15 cellular contexts compared by ENCODE assay signal in the genomic region with DNA sequence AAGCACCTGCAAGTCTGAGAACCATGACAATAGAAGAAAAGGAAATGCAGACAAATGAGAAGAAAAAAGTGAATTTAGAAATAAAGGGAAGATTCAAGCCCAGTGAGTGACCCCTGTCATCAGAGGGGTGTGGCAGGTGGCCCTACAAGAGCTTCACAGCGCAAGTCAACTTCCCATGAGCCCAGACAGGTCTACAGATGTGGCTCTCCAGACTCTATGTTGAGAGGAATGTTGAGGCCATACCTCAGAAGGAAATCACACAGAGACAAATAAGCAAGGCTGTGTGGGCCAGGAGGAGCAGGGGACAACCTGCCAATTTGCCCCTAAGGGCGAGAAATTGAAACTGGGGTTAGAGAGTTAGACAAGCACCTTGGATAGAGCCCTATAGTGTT.
A peak's percentile ranks its signal among the peaks of the same experiment; 100 is the strongest.
DNase-seq lines count a peak whose midpoint lies in the region; ATAC-seq and TF ChIP-seq lines count a peak whose summit lies in the region.
"Had no signal": no experiment of that assay in that cellular context is flagged by ENCODE, and none has a peak within 500 bp of the region (broad histone marks: within the 10 kb centered on the region; RNA-seq: fewer than 3 reads in every experiment).

No MANE protein-coding gene starts in this region.

- intact Hi-C loops in mucosa of descending colon (cut with DNase I, micrococcal nuclease): no loop called here

- peak; percentile 17 for ATAC-seq in GM21381 (IDR thresholded peaks at IDR 0.05; ENCODE audit: unreplicated experiment)
- peak; percentile 11 for ATAC-seq in HG03432 (IDR thresholded peaks at IDR 0.05; ENCODE audit: unreplicated experiment)
- no peak for ATAC-seq in central memory CD8-positive, alpha-beta T cell (replicated peaks; ENCODE audit: extremely low read depth, poor library complexity, severe bottlenecking)
- ATAC-seq in mucosa of descending colon: no peak

- peak overlapping the region; percentile 42 for H3K27ac Mint-ChIP-seq in central memory CD8-positive, alpha-beta T cell (ENCODE audit: low read depth)
- H3K27ac Mint-ChIP-seq in CD8-positive, alpha-beta memory T cell: peak overlapping the region in 2 of 8 donors; percentile 48 to 75
- H3K27ac Mint-ChIP-seq: activated B cell treated with CpG ODN at 0.5 μM for 24 hours had no signal

- CTCF ChIA-PET in CD8-positive, alpha-beta memory T cell (lab: Charles Lee): interaction anchor here (1.0 kb wide), 1 partner anchor 13 kb away, joined by 3 read pairs; no protein-coding TSS in a partner anchor

- no peaks in the 10 kb centered on the region for H3K36me3 ChIP-seq in CD8-positive, alpha-beta memory T cell (ENCODE audit: insufficient read depth, low read length)
- no peaks in the 10 kb centered on the region for H3K36me3 ChIP-seq in mucosa of descending colon (ENCODE audit: low read depth)

- H3K27me3 Mint-ChIP-seq in central memory CD8-positive, alpha-beta T cell: no peaks in the 10 kb centered on the region
- peaks cover 0 to 1% of the 10 kb centered on the region in 2 donors for H3K27me3 Mint-ChIP-seq in CD8-positive, alpha-beta memory T cell

- H3K9me3 Mint-ChIP-seq in central memory CD8-positive, alpha-beta T cell: no peaks in the 10 kb centered on the region
- no peaks in the 10 kb centered on the region for H3K9me3 Mint-ChIP-seq in CD8-positive, alpha-beta memory T cell
- H3K9me3 Mint-ChIP-seq: activated B cell treated with CpG ODN at 0.5 μM for 24 hours had no signal

- peaks cover 22% of the 10 kb centered on the region for H3K4me1 Mint-ChIP-seq in central memory CD8-positive, alpha-beta T cell
- peaks cover 15 to 26% (median 21%) of the 10 kb centered on the region in 3 donors for H3K4me1 Mint-ChIP-seq in CD8-positive, alpha-beta memory T cell

- H3K27ac ChIP-seq in CD8-positive, alpha-beta memory T cell (ENCODE audit: low read depth, low read length): no peak overlapping the region
- H3K27ac ChIP-seq: hepatocyte had no signal

- POLR2A ChIA-PET in CD8-positive, alpha-beta memory T cell (lab: Charles Lee): no interaction called here

- DNase-seq in CD1c-positive myeloid dendritic cell (ENCODE audit: extremely low spot score) (peak; percentile 8), EL (no peak), mucosa of descending colon (no peak), NCI-H1436 (lab: John Stamatoyannopoulos, UW) (no peak)
- DNase-seq in central memory CD8-positive, alpha-beta T cell (ENCODE audit: low spot score in 2 of 2): no peak
- no peak for DNase-seq in CD8-positive, alpha-beta memory T cell
- DNase-seq: activated B cell treated with CpG ODN at 0.5 μM for 24 hours, dermis blood vessel endothelial cell, DMS153, left colon, NCI-H1417, NCI-H510A had no signal

- H3K4me1 ChIP-seq in CD8-positive, alpha-beta memory T cell (ENCODE audit: insufficient read depth, low read length): peaks cover 12% of the 10 kb centered on the region
- no peaks in the 10 kb centered on the region for H3K4me1 ChIP-seq in mucosa of descending colon (ENCODE audit: low read depth)

- no peak overlapping the region for H3K4me3 ChIP-seq in CD8-positive, alpha-beta memory T cell (ENCODE audit: low read length)
- no peak overlapping the region for H3K4me3 ChIP-seq in mucosa of descending colon
- H3K4me3 ChIP-seq: hepatocyte had no signal

- H3K36me3 Mint-ChIP-seq in central memory CD8-positive, alpha-beta T cell (ENCODE audit: insufficient read depth): peaks cover 2% of the 10 kb centered on the region
- H3K36me3 Mint-ChIP-seq in CD8-positive, alpha-beta memory T cell: no peaks in the 10 kb centered on the region

- no peaks in the 10 kb centered on the region for H3K9me3 ChIP-seq in CD8-positive, alpha-beta memory T cell (ENCODE audit: low read length)
- H3K9me3 ChIP-seq in mucosa of descending colon: no peaks in the 10 kb centered on the region

- TF ChIP-seq CTCF in mucosa of descending colon (IDR thresholded peaks at IDR 0.05): no peak

- H3K4me3 Mint-ChIP-seq in central memory CD8-positive, alpha-beta T cell: peak overlapping the region; percentile 56
- H3K4me3 Mint-ChIP-seq in CD8-positive, alpha-beta memory T cell: peak overlapping the region in 1 of 7 donors; percentile 74
- H3K4me3 Mint-ChIP-seq: activated B cell treated with CpG ODN at 0.5 μM for 24 hours had no signal

- H3K27me3 ChIP-seq in CD8-positive, alpha-beta memory T cell (ENCODE audit: insufficient read depth, low read length, poor library complexity, severe bottlenecking): no peaks in the 10 kb centered on the region
- H3K27me3 ChIP-seq: hepatocyte had no signal

Comparison
In these comparisons a context has a peak if more than half of its experiments do, and no peak if none do; other contexts are left out.
1. ATAC-seq: peak in GM21381 (single experiment) and HG03432 (single experiment); none in central memory CD8-positive, alpha-beta T cell (single experiment) and mucosa of descending colon (single experiment).